ENCODE assay signal across 1 cellular context in genomic region chr11:74185695-74186094, GRCh38.
A peak's percentile ranks its signal among the peaks of the same experiment; 100 is the strongest.
TF ChIP-seq lines count a peak whose summit lies in the region.

No MANE protein-coding gene starts in this region.

TF ChIP-seq in HEK293, 187 proteins besides CTCF, POLR2A, EP300 and RAD21 (continued from another document):
- TF ChIP-seq ZNF837 (tag by site-specific recombination; IDR thresholded peaks at IDR 0.05) (no peak), ZNF37A (tag by site-specific recombination; IDR thresholded peaks at IDR 0.05) (no peak), ZNF354C (tag by site-specific recombination; IDR thresholded peaks at IDR 0.05; ENCODE audit: borderline replicate concordance, low read depth) (no peak), SCRT1 (tag by site-specific recombination; IDR thresholded peaks at IDR 0.05; ENCODE audit: borderline replicate concordance) (peak; percentile 60; the same call in 1 of the 2 replicates), ZNF555 (tag by site-specific recombination; conservative IDR thresholded peaks at IDR 0.05) (no peak), ZNF639 (tag by site-specific recombination; IDR thresholded peaks at IDR 0.05) (no peak)
TF ChIP-seq in HEK293: peak in this region for 13.
